Comparison of ENCODE assay signal across 20 cellular contexts in genomic region chr7:158524749-158525635, GRCh38.
DNase-seq lines count a peak whose midpoint lies in the region; ATAC-seq, FAIRE-seq and TF ChIP-seq lines count a peak whose summit lies in the region.
"Had no signal": no experiment of that assay in that cellular context is flagged by ENCODE, and none has a peak within 500 bp of the region (broad histone marks: within the 10 kb centered on the region; RNA-seq: fewer than 3 reads in every experiment).

No MANE protein-coding gene starts in this region.

- H3K27me3 ChIP-seq in PC-3 (ENCODE audit: low read length): peaks cover 9% of the 10 kb centered on the region
- H3K27me3 ChIP-seq: BE2C had no signal

- H3K79me2 ChIP-seq in PC-3 (ENCODE audit: low read length): no peaks in the 10 kb centered on the region

- no peaks in the 10 kb centered on the region for H4K20me1 ChIP-seq in PC-3 (ENCODE audit: low read length)

- H3K4me1 ChIP-seq in PC-3 (ENCODE audit: insufficient read depth, low read length) (no peaks in the 10 kb centered on the region), kidney (ENCODE audit: control insufficient read depth in 1 of 2, insufficient read depth in 1 of 2, low read depth in 1 of 2, low read length in 2 of 2) (no peaks in the 10 kb centered on the region)
- H3K4me1 ChIP-seq: BE2C had no signal

- H3K36me3 ChIP-seq in PC-3 (ENCODE audit: low read depth, low read length): no peaks in the 10 kb centered on the region
- H3K36me3 ChIP-seq in kidney (ENCODE audit: control insufficient read depth in 1 of 2, insufficient read depth in 2 of 2, low read length in 2 of 2): no peaks in the 10 kb centered on the region
- H3K36me3 ChIP-seq: BE2C had no signal

- no peaks in the 10 kb centered on the region for H3F3A ChIP-seq in PC-3 (ENCODE audit: low read length, unreplicated experiment)

- H3K27ac Mint-ChIP-seq in stimulated activated naive CD8-positive, alpha-beta T cell treated with anti-CD3 and anti-CD28 coated beads, Interleukin-15, amount 100 ng/mL, for 72 hours: no peak overlapping the region
- H3K27ac Mint-ChIP-seq: IgD-negative memory B cell had no signal

- no peaks in the 10 kb centered on the region for H3K9me2 ChIP-seq in PC-3 (replicated peaks; ENCODE audit: low read length)
- H3K9me2 ChIP-seq: SK-N-SH had no signal

- no peaks in the 10 kb centered on the region for H3K4me1 Mint-ChIP-seq in stimulated activated naive CD8-positive, alpha-beta T cell treated with anti-CD3 and anti-CD28 coated beads, Interleukin-15, amount 100 ng/mL, for 72 hours
- H3K4me1 Mint-ChIP-seq: IgD-negative memory B cell had no signal

- POLR2A ChIA-PET in PC-3 (lab: Charles Lee; ENCODE audit: unreplicated experiment): no interaction called here

- no peak overlapping the region for H3K4me3 Mint-ChIP-seq in stimulated activated naive CD8-positive, alpha-beta T cell treated with anti-CD3 and anti-CD28 coated beads, Interleukin-15, amount 100 ng/mL, for 72 hours
- H3K4me3 Mint-ChIP-seq: CD4-positive, alpha-beta memory T cell; IgD-negative memory B cell had no signal

- H3K27me3 Mint-ChIP-seq in stimulated activated naive CD8-positive, alpha-beta T cell treated with anti-CD3 and anti-CD28 coated beads, Interleukin-15, amount 100 ng/mL, for 72 hours: peaks cover 16% of the 10 kb centered on the region
- H3K27me3 Mint-ChIP-seq: IgD-negative memory B cell had no signal

- H3K9me3 Mint-ChIP-seq in stimulated activated naive CD8-positive, alpha-beta T cell treated with anti-CD3 and anti-CD28 coated beads, Interleukin-15, amount 100 ng/mL, for 72 hours: peaks cover 0 to 7% of the 10 kb centered on the region in 2 donors
- H3K9me3 Mint-ChIP-seq: CD4-positive, alpha-beta memory T cell; IgD-negative memory B cell had no signal

- intact Hi-C loops in PC-3 (cut with micrococcal nuclease) (no loop called here), kidney (cut with DNase I) (no loop called here)

- CTCF ChIA-PET in PC-3 (lab: Charles Lee): no interaction called here

- no peak overlapping the region for H3K9ac ChIP-seq in PC-3 (ENCODE audit: low read length)
- H3K9ac ChIP-seq in kidney (ENCODE audit: low read length in 2 of 2): no peak overlapping the region
- H3K9ac ChIP-seq: SK-N-SH had no signal

- H3K27ac ChIP-seq in PC-3 (ENCODE audit: low read length) (no peak overlapping the region), kidney (ENCODE audit: low read depth in 2 of 2, low read length in 2 of 2) (no peak overlapping the region)
- H3K27ac ChIP-seq: PC-9, RWPE1 had no signal

- BruUV-seq in PC-3 (replicated peaks; lab: Mats Ljungman, UMichigan): no TSS peak

- H3K4me3 ChIP-seq in PC-3 (ENCODE audit: low read length) (no peak overlapping the region), kidney (ENCODE audit: low read length in 2 of 2) (no peak overlapping the region)
- H3K4me3 ChIP-seq: PC-9 had no signal

- TF ChIP-seq CTCF in PC-3 (conservative IDR thresholded peaks at IDR 0.05; ENCODE audit: low read depth, low read length): no peak
- TF ChIP-seq CTCF in kidney (IDR thresholded peaks at IDR 0.05; ENCODE audit: borderline replicate concordance, extremely low read depth, insufficient read depth): no peak

- no peak overlapping the region for H3K4me2 ChIP-seq in PC-3 (ENCODE audit: low read length)
- H3K4me2 ChIP-seq: PC-9, SK-N-SH had no signal

- DNase-seq in stimulated activated naive CD8-positive, alpha-beta T cell treated with anti-CD3 and anti-CD28 coated beads, Interleukin-15, Interleukin-2, amounts not matched to agents 100 U/mL and 50 U/mL, for 24 hours: no peak
- no peak for DNase-seq in stimulated activated naive CD8-positive, alpha-beta T cell treated with anti-CD3 and anti-CD28 coated beads, Interleukin-15, amount 100 ng/mL, for 72 hours
- DNase-seq in PC-3 (no peak), kidney (peak; percentile 41), NCI-H1092 treated with DMSO at 0.1 percent for 48 hours (lab: John Stamatoyannopoulos, UW) (no peak), globus pallidus (ENCODE audit: low spot score) (no peak)
- DNase-seq: Caco-2; CD4-positive, alpha-beta memory T cell; DMS 273 treated with DMSO at 0.1 percent for 48 hours; HCEC 1CT; NCI-H1694; NCI-H446; PC-9; SIG-M5; SK-N-SH had no signal

- peak; percentile 37 for ATAC-seq in stimulated activated naive CD8-positive, alpha-beta T cell treated with anti-CD3 and anti-CD28 coated beads, Interleukin-15, Interleukin-2, amounts not matched to agents 100 U/mL and 50 U/mL, for 24 hours
- no peak for ATAC-seq in stimulated activated naive CD8-positive, alpha-beta T cell treated with anti-CD3 and anti-CD28 coated beads, Interleukin-15, amount 100 ng/mL, for 72 hours
- ATAC-seq in PC-3 (peak; percentile 14; the same call in 1 of the 2 replicates), GM18858 (IDR thresholded peaks at IDR 0.05; ENCODE audit: unreplicated experiment) (no peak)

- H2AFZ ChIP-seq in PC-3 (ENCODE audit: low read length): no peak overlapping the region
- H2AFZ ChIP-seq: PC-9 had no signal

- no peaks in the 10 kb centered on the region for H3K9me3 ChIP-seq in PC-3 (ENCODE audit: low read length)
- H3K9me3 ChIP-seq in kidney (ENCODE audit: control insufficient read depth in 1 of 2, low read length in 2 of 2): no peaks in the 10 kb centered on the region
- H3K9me3 ChIP-seq: BE2C had no signal

- FAIRE-seq in kidney (lab: Jason Lieb, UNC): no peak
- FAIRE-seq: HTR-8/SVneo had no signal

Comparison
In these comparisons a context has a peak if more than half of its experiments do, and no peak if none do; other contexts are left out.
1. ATAC-seq: peak in stimulated activated naive CD8-positive, alpha-beta T cell treated with anti-CD3 and anti-CD28 coated beads, Interleukin-15, Interleukin-2, amounts not matched to agents 100 U/mL and 50 U/mL, for 24 hours (single experiment) and PC-3 (single experiment); none in stimulated activated naive CD8-positive, alpha-beta T cell treated with anti-CD3 and anti-CD28 coated beads, Interleukin-15, amount 100 ng/mL, for 72 hours (single experiment) and GM18858 (single experiment).